ENCODE assay signal across 11 cellular contexts in the genomic region with DNA sequence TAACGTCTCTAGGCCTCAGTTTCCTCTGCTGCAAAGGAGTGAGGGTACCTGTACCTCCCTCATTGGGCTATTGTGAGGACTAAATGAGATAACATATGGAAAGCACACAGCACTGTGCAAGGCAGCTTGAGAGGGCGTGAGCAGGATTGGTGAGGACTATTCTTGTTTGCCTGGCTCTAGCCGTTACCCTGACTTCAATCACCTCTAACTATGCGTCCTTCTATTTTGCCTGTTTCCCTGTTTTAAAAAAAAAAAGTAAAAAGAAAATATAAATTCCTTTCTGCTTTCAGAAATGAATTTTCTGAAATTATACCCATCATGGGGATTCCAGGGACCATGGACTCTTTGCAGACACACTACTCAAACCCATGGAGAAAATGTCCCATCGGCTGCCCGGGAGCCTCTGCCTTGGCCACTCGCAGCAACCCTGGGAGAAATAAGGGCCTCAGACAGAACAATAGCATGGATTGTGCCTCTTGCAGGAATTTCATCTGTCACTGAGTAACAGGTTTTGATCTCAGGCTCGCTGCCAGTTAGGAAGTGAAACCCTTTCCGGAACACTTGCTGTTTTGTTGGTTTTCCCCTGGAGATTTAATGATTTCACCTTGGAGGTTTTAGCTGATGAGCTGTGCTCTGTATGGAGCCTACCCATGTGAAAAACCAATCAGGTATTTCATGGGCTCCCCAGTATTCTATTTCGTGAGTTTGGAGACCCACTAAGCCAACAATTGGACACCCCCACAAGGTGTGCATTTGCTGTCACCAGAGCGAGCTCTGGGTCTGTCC. TPM values are rescaled to one million over a fixed set of nuclear protein-coding genes. Genes with fewer than 3 reads are reported as not detected.
A peak's percentile ranks its signal among the peaks of the same experiment; 100 is the strongest.
DNase-seq lines count a peak whose midpoint lies in the region; ATAC-seq, FAIRE-seq and TF ChIP-seq lines count a peak whose summit lies in the region.
"Had no signal": no experiment of that assay in that cellular context is flagged by ENCODE, and none has a peak within 500 bp of the region (broad histone marks: within the 10 kb centered on the region; RNA-seq: fewer than 3 reads in every experiment).

No MANE protein-coding gene starts in this region.

- no peaks in the 10 kb centered on the region for H3K36me3 ChIP-seq in pancreas

- no peak overlapping the region for H3K27ac Mint-ChIP-seq in activated CD8-positive, alpha-beta T cell treated with anti-CD3 and anti-CD28 coated beads, Interleukin-2, amount 10 ng/mL, durations not matched to agents 7 days and 5 days

- ATAC-seq in pancreas (peak; percentile 52 to 80 (median 72)), HG02970 (IDR thresholded peaks at IDR 0.05; ENCODE audit: low FRiP score, unreplicated experiment) (no peak)
- ATAC-seq in activated CD8-positive, alpha-beta T cell treated with anti-CD3 and anti-CD28 coated beads, Interleukin-2, amount 10 ng/mL, durations not matched to agents 7 days and 5 days = no peak

- no peaks in the 10 kb centered on the region for H3K9me3 Mint-ChIP-seq in activated CD8-positive, alpha-beta T cell treated with anti-CD3 and anti-CD28 coated beads, Interleukin-2, amount 10 ng/mL, durations not matched to agents 7 days and 5 days (ENCODE audit: insufficient read depth)

- H3K9me3 ChIP-seq in pancreas = no peaks in the 10 kb centered on the region

- no peak for TF ChIP-seq CTCF in pancreas (IDR thresholded peaks at IDR 0.05)

- WGBS in pancreas, 2 donors = 65 to 67% methylated on average over 11 of the region's 11 CpGs

- CTCF ChIA-PET in activated CD8-positive, alpha-beta T cell treated with anti-CD3 and anti-CD28 coated beads, Interleukin-2, amount 10 ng/mL, durations not matched to agents 7 days and 5 days (lab: Charles Lee) = interaction anchor here (1.5 kb wide), 1 partner anchor 333 kb away, joined by 3 read pairs; no protein-coding TSS in a partner anchor

- no peak overlapping the region for H3K4me3 Mint-ChIP-seq in activated CD8-positive, alpha-beta T cell treated with anti-CD3 and anti-CD28 coated beads, Interleukin-2, amount 10 ng/mL, durations not matched to agents 7 days and 5 days

- peaks cover 12% of the 10 kb centered on the region for H3K4me1 Mint-ChIP-seq in activated CD8-positive, alpha-beta T cell treated with anti-CD3 and anti-CD28 coated beads, Interleukin-2, amount 10 ng/mL, durations not matched to agents 7 days and 5 days (ENCODE audit: low read depth)

- H3K4me3 ChIP-seq in pancreas = no peak overlapping the region

- no peaks in the 10 kb centered on the region for H3K27me3 ChIP-seq in pancreas

- H3K27ac ChIP-seq in epithelial cell of prostate (peak overlapping the region; percentile 68), pancreas (peak overlapping the region; percentile 68 to 87 (median 77))

- in situ Hi-C loops in KBM-7 (cut with MboI; ENCODE audit: low pct_unique_long_range_greater_than_20kb, low sequenced_read_pairs) = no loop called here

- FAIRE-seq in pancreas (lab: Jason Lieb, UNC) = no peak
- FAIRE-seq: TTC549 had no signal

- POLR2A ChIA-PET in activated CD8-positive, alpha-beta T cell treated with anti-CD3 and anti-CD28 coated beads, Interleukin-2, amount 10 ng/mL, durations not matched to agents 7 days and 5 days (lab: Charles Lee) = no interaction called here

- no peaks in the 10 kb centered on the region for H3K36me3 Mint-ChIP-seq in activated CD8-positive, alpha-beta T cell treated with anti-CD3 and anti-CD28 coated beads, Interleukin-2, amount 10 ng/mL, durations not matched to agents 7 days and 5 days (ENCODE audit: low read depth)

- DNase-seq in DMS53 treated with DMSO at 0.1 percent for 48 hours (lab: John Stamatoyannopoulos, UW; ENCODE audit: unreplicated experiment) (peak; percentile 37), M059J (ENCODE audit: low read depth) (peak; percentile 49), epithelial cell of prostate (ENCODE audit: low read depth, low spot score) (peak; percentile 37), pancreas (peak in 4 of 6 donors; percentile 46 to 77 (median 62)), KBM-7 (no peak), NCI-H1105 treated with DMSO at 0.1 percent for 48 hours (lab: John Stamatoyannopoulos, UW) (no peak)
- DNase-seq in activated CD8-positive, alpha-beta T cell treated with anti-CD3 and anti-CD28 coated beads, Interleukin-2, amount 10 ng/mL, durations not matched to agents 7 days and 5 days = no peak
- DNase-seq: amniotic stem cell, H7 had no signal

- H3K4me1 ChIP-seq in pancreas = peaks cover 11 to 49% (median 32%) of the 10 kb centered on the region in 3 donors

- intact Hi-C loops in pancreas (cut with DNase I) = no loop called here

- H3K27me3 Mint-ChIP-seq in activated CD8-positive, alpha-beta T cell treated with anti-CD3 and anti-CD28 coated beads, Interleukin-2, amount 10 ng/mL, durations not matched to agents 7 days and 5 days (ENCODE audit: low read depth) = peaks cover 10% of the 10 kb centered on the region

RNA-seq across cellular contexts. Expression of a gene that starts 55.6 kb away (rescaled TPM):
- 1.2 and 3.1 TPM in 2 replicates for total RNA-seq in M059J (2014; rRNA removed; shearing (Covaris generic))
- not detected for total RNA-seq in pancreas
- not detected for polyA plus RNA-seq in pancreas
- total RNA-seq in activated CD8-positive, alpha-beta T cell treated with anti-CD3 and anti-CD28 coated beads, Interleukin-2, amount 10 ng/mL, durations not matched to agents 7 days and 5 days = not detected

Comparison
In these comparisons a context has a peak if more than half of its experiments do, and no peak if none do; other contexts are left out.
1. DNase-seq: peak in DMS53 treated with DMSO at 0.1 percent for 48 hours (single experiment), M059J (single experiment), epithelial cell of prostate (single experiment) and pancreas (4 of 6); none in activated CD8-positive, alpha-beta T cell treated with anti-CD3 and anti-CD28 coated beads, Interleukin-2, amount 10 ng/mL, durations not matched to agents 7 days and 5 days (single experiment), KBM-7 (single experiment) and NCI-H1105 treated with DMSO at 0.1 percent for 48 hours (single experiment).
2. ATAC-seq: peak in pancreas (4 of 4); none in HG02970 (single experiment) and activated CD8-positive, alpha-beta T cell treated with anti-CD3 and anti-CD28 coated beads, Interleukin-2, amount 10 ng/mL, durations not matched to agents 7 days and 5 days (single experiment).